10 cellular contexts compared by ENCODE assay signal in genomic region chr11:66567787-66568123, GRCh38. TPM values are rescaled to one million over a fixed set of nuclear protein-coding genes. Genes with fewer than 3 reads are reported as not detected.
DNase-seq lines count a peak whose midpoint lies in the region; ATAC-seq, FAIRE-seq and TF ChIP-seq lines count a peak whose summit lies in the region.
"Had no signal": no experiment of that assay in that cellular context is flagged by ENCODE, and none has a peak within 500 bp of the region (broad histone marks: within the 10 kb centered on the region; RNA-seq: fewer than 3 reads in every experiment).

No MANE protein-coding gene starts in this region.

- intact Hi-C loops in activated CD4-positive, alpha-beta T cell treated with anti-CD3 and anti-CD28 coated beads, Interleukin-2, amount 10 ng/mL, durations not matched to agents 24 days and 14 days (cut with micrococcal nuclease) = no loop called here
- intact Hi-C loops in ascending aorta (cut with DNase I) = loop anchor here (1.0 kb wide), 1 partner anchor 21 kb away; the partner anchor contains the start of genes ACTN3 and ZDHHC24
- intact Hi-C loops in testis (cut with DNase I; ENCODE audit: low total_unique reads) = no loop called here

- H3K4me3 ChIP-seq in ascending aorta = peak overlapping the region; percentile 63 to 70
- H3K4me3 ChIP-seq in keratinocyte (ENCODE audit: control insufficient read depth in 2 of 3, extremely low read depth in 1 of 3, insufficient read depth in 2 of 3, low read depth in 1 of 3, low read length in 3 of 3) = peak overlapping the region; percentile 4 to 71 (median 65)
- peak overlapping the region; percentile 60 to 66 for H3K4me3 ChIP-seq in testis
- H3K4me3 ChIP-seq: BLaER1 had no signal

- H3K9ac ChIP-seq in keratinocyte (ENCODE audit: control insufficient read depth, extremely low read depth, insufficient read depth, low read length) = no peak overlapping the region
- H3K9ac ChIP-seq: BLaER1 had no signal

- no peak for TF ChIP-seq POLR2A in testis (IDR thresholded peaks at IDR 0.05)

- FAIRE-seq in keratinocyte (lab: Jason Lieb, UNC) = no peak

- peaks cover 3 to 5% of the 10 kb centered on the region in 2 donors for H3K4me1 ChIP-seq in ascending aorta
- H3K4me1 ChIP-seq in keratinocyte (ENCODE audit: control insufficient read depth, extremely low read depth, insufficient read depth, low read length) = peaks cover 5% of the 10 kb centered on the region
- H3K4me1 ChIP-seq in testis = no peaks in the 10 kb centered on the region

- no peaks in the 10 kb centered on the region for H3K9me3 ChIP-seq in ascending aorta
- no peaks in the 10 kb centered on the region for H3K9me3 ChIP-seq in keratinocyte (ENCODE audit: control insufficient read depth, low read depth, low read length)
- H3K9me3 ChIP-seq in testis = no peaks in the 10 kb centered on the region

- no peak for DNase-seq in activated CD4-positive, alpha-beta T cell treated with anti-CD3 and anti-CD28 coated beads, Interleukin-2, amount 10 ng/mL, durations not matched to agents 24 days and 14 days
- DNase-seq in activated CD4-positive, alpha-beta T cell treated with anti-CD3 and anti-CD28 coated beads for 4 hours = no peak
- DNase-seq in ascending aorta (ENCODE audit: low spot score in 2 of 2) (no peak), keratinocyte (ENCODE audit: low read depth, low spot score) (no peak), testis (no peak), NCI-H1694 (lab: John Stamatoyannopoulos, UW) (no peak), T1000 (lab: John Stamatoyannopoulos, UW) (no peak)
- DNase-seq: NCI-H524 treated with DMSO at 0.1 percent for 48 hours had no signal

- no peaks in the 10 kb centered on the region for H4K20me1 ChIP-seq in keratinocyte (ENCODE audit: control insufficient read depth, extremely low read depth, insufficient read depth, low read length)
- H4K20me1 ChIP-seq: BLaER1 had no signal

- H3K4me3 Mint-ChIP-seq in activated CD4-positive, alpha-beta T cell treated with anti-CD3 and anti-CD28 coated beads, Interleukin-2, amount 10 ng/mL, durations not matched to agents 24 days and 14 days = peak overlapping the region; percentile 75

- H3K79me2 ChIP-seq in keratinocyte (ENCODE audit: control insufficient read depth, insufficient read depth, low read length) = no peaks in the 10 kb centered on the region

- peak overlapping the region; percentile 91 for H3K4me2 ChIP-seq in keratinocyte (ENCODE audit: control insufficient read depth, extremely low read depth, insufficient read depth, low read depth, low read length)
- H3K4me2 ChIP-seq: BLaER1 had no signal

- ATAC-seq in HG02623 (IDR thresholded peaks at IDR 0.05; ENCODE audit: unreplicated experiment) = no peak

- dilution Hi-C loops in keratinocyte (cut with MboI; ENCODE audit: extremely low pct_ligation_motif_present, low sequenced_read_pairs) = no loop called here

- no peak overlapping the region for H2AFZ ChIP-seq in keratinocyte (ENCODE audit: control insufficient read depth, low read length)

- peaks cover 0 to 5% of the 10 kb centered on the region in 2 donors for H3K36me3 ChIP-seq in ascending aorta
- H3K36me3 ChIP-seq in keratinocyte (ENCODE audit: control insufficient read depth in 2 of 2, extremely low read depth in 1 of 2, insufficient read depth in 2 of 2, low read length in 2 of 2) = no peaks in the 10 kb centered on the region
- no peaks in the 10 kb centered on the region for H3K36me3 ChIP-seq in testis (ENCODE audit: low read depth, missing control alignments)
- H3K36me3 ChIP-seq: BLaER1 had no signal

- peaks cover 30% of the 10 kb centered on the region for H3K27me3 Mint-ChIP-seq in activated CD4-positive, alpha-beta T cell treated with anti-CD3 and anti-CD28 coated beads, Interleukin-2, amount 10 ng/mL, durations not matched to agents 24 days and 14 days

- H3K27ac ChIP-seq in ascending aorta = peak overlapping the region in 1 of 2 donors; percentile 46
- H3K27ac ChIP-seq in keratinocyte (ENCODE audit: control insufficient read depth, insufficient read depth, low read length) = no peak overlapping the region
- H3K27ac ChIP-seq in testis = peak overlapping the region in 1 of 2 donors; percentile 61
- H3K27ac ChIP-seq: BLaER1 had no signal

- H3K9me3 Mint-ChIP-seq in activated CD4-positive, alpha-beta T cell treated with anti-CD3 and anti-CD28 coated beads, Interleukin-2, amount 10 ng/mL, durations not matched to agents 24 days and 14 days = no peaks in the 10 kb centered on the region

- TF ChIP-seq CTCF in ascending aorta (IDR thresholded peaks at IDR 0.05) (no peak), keratinocyte (optimal IDR thresholded peaks at IDR 0.05 in 1 of 3, IDR thresholded peaks at IDR 0.05 in 1 of 3, conservative IDR thresholded peaks at IDR 0.05 in 1 of 3; ENCODE audit: extremely low read depth in 1 of 3, insufficient read depth in 2 of 3, low read length in 3 of 3) (no peak), testis (IDR thresholded peaks at IDR 0.05) (no peak)

- H3K36me3 Mint-ChIP-seq in activated CD4-positive, alpha-beta T cell treated with anti-CD3 and anti-CD28 coated beads, Interleukin-2, amount 10 ng/mL, durations not matched to agents 24 days and 14 days (ENCODE audit: low read depth) = no peaks in the 10 kb centered on the region

- no peaks in the 10 kb centered on the region for H3K9me1 ChIP-seq in keratinocyte (ENCODE audit: control insufficient read depth, extremely low read depth, insufficient read depth, low read length)

- WGBS in testis, 2 donors = 25 to 80% methylated on average over 3 to 15 of the region's 15 CpGs

- H3K27me3 ChIP-seq in ascending aorta (no peaks in the 10 kb centered on the region), keratinocyte (ENCODE audit: control insufficient read depth, extremely low read depth, insufficient read depth, low read length) (peaks cover 8% of the 10 kb centered on the region), testis (no peaks in the 10 kb centered on the region)

- peaks cover 5% of the 10 kb centered on the region for H3K4me1 Mint-ChIP-seq in activated CD4-positive, alpha-beta T cell treated with anti-CD3 and anti-CD28 coated beads, Interleukin-2, amount 10 ng/mL, durations not matched to agents 24 days and 14 days

- no peak overlapping the region for H3K27ac Mint-ChIP-seq in activated CD4-positive, alpha-beta T cell treated with anti-CD3 and anti-CD28 coated beads, Interleukin-2, amount 10 ng/mL, durations not matched to agents 24 days and 14 days

RNA-seq across cellular contexts. Expression of gene CTSF, which starts 0.7 kb away (rescaled TPM):
- 0.68 and 1.2 TPM in 2 replicates for total RNA-seq in activated CD4-positive, alpha-beta T cell treated with anti-CD3 and anti-CD28 coated beads, Interleukin-2, amount 10 ng/mL, durations not matched to agents 24 days and 14 days
- total RNA-seq in ascending aorta = 98.8 TPM
- polyA plus RNA-seq in keratinocyte = 3.2 to 5.8 TPM (median 3.3 TPM) in 3 replicates
- polyA plus RNA-seq in keratinocyte (2011; ENCODE audit: low read depth) = 9.9 TPM
- polyA plus RNA-seq in keratinocyte (2011; cell fraction: cytosol; rRNA removed) = 2.0 and 3.1 TPM in 2 replicates
- 9.6 and 11.1 TPM in 2 replicates for polyA plus RNA-seq in keratinocyte (2011; cell fraction: nucleus; rRNA removed)
- polyA plus RNA-seq in keratinocyte (2012; ENCODE audit: low replicate concordance) = 3.0 and 3.9 TPM in 2 replicates
- polyA minus RNA-seq in keratinocyte = 0.49 to 3.9 TPM (median 2.3 TPM) in 3 replicates
- polyA minus RNA-seq in keratinocyte (2011; cell fraction: cytosol; rRNA and poly(A)+ RNA removed) = 4.0 TPM
- polyA minus RNA-seq in keratinocyte (2011; cell fraction: nucleus; rRNA and poly(A)+ RNA removed) = 3.7 and 4.3 TPM in 2 replicates
- total RNA-seq in testis = 100 to 1,000 TPM; 125 to 164 TPM
- 242 TPM for polyA plus RNA-seq in testis (ENCODE audit: insufficient read depth, low read depth, low replicate concordance)

RNA-seq across cellular contexts. Expression of gene ACTN3, which starts 21.1 kb away (rescaled TPM):
- 0.07 TPM in 2 replicates for total RNA-seq in activated CD4-positive, alpha-beta T cell treated with anti-CD3 and anti-CD28 coated beads, Interleukin-2, amount 10 ng/mL, durations not matched to agents 24 days and 14 days
- total RNA-seq in ascending aorta (not detected), testis (1 to 10 TPM; 1.7 to 4.0 TPM)
- polyA plus RNA-seq in keratinocyte (not detected in 3 replicates), testis (ENCODE audit: insufficient read depth, low read depth, low replicate concordance) (6.8 TPM)
- 0.17 TPM for polyA plus RNA-seq in keratinocyte (2011; ENCODE audit: low read depth)
- polyA plus RNA-seq in keratinocyte (2011; cell fraction: cytosol; rRNA removed) = not detected in 2 replicates
- not detected in 2 replicates for polyA plus RNA-seq in keratinocyte (2011; cell fraction: nucleus; rRNA removed)
- polyA plus RNA-seq in keratinocyte (2012; ENCODE audit: low replicate concordance) = 0.06 TPM in 1 of 2 replicates, not detected in the other
- polyA minus RNA-seq in keratinocyte = not detected in 3 replicates
- not detected for polyA minus RNA-seq in keratinocyte (2011; cell fraction: cytosol; rRNA and poly(A)+ RNA removed)
- not detected in 2 replicates for polyA minus RNA-seq in keratinocyte (2011; cell fraction: nucleus; rRNA and poly(A)+ RNA removed)

RNA-seq across cellular contexts. Expression of gene ZDHHC24, which starts 21.9 kb away (rescaled TPM):
- 12.2 and 13.9 TPM in 2 replicates for total RNA-seq in activated CD4-positive, alpha-beta T cell treated with anti-CD3 and anti-CD28 coated beads, Interleukin-2, amount 10 ng/mL, durations not matched to agents 24 days and 14 days
- total RNA-seq in ascending aorta (18.0 TPM), testis (10 to 100 TPM; 20.7 to 23.3 TPM)
- polyA plus RNA-seq in keratinocyte (4.8 to 8.2 TPM (median 5.9 TPM) in 3 replicates), testis (ENCODE audit: insufficient read depth, low read depth, low replicate concordance) (9.2 TPM)
- polyA plus RNA-seq in keratinocyte (2011; ENCODE audit: low read depth) = 3.1 TPM
- polyA plus RNA-seq in keratinocyte (2011; cell fraction: cytosol; rRNA removed) = 4.7 and 11.7 TPM in 2 replicates
- polyA plus RNA-seq in keratinocyte (2011; cell fraction: nucleus; rRNA removed) = 7.8 and 12.0 TPM in 2 replicates
- 6.1 and 7.7 TPM in 2 replicates for polyA plus RNA-seq in keratinocyte (2012; ENCODE audit: low replicate concordance)
- 1.7 to 5.1 TPM (median 2.5 TPM) in 3 replicates for polyA minus RNA-seq in keratinocyte
- 19.8 TPM for polyA minus RNA-seq in keratinocyte (2011; cell fraction: cytosol; rRNA and poly(A)+ RNA removed)
- 6.4 and 6.6 TPM in 2 replicates for polyA minus RNA-seq in keratinocyte (2011; cell fraction: nucleus; rRNA and poly(A)+ RNA removed)

RNA-seq across cellular contexts. Expression of gene CCDC87, which starts 25.1 kb away (rescaled TPM):
- total RNA-seq in activated CD4-positive, alpha-beta T cell treated with anti-CD3 and anti-CD28 coated beads, Interleukin-2, amount 10 ng/mL, durations not matched to agents 24 days and 14 days = 0.19 and 0.21 TPM in 2 replicates
- total RNA-seq in ascending aorta (0.21 TPM), testis (10 to 100 TPM; 14.4 to 26.3 TPM)
- polyA plus RNA-seq in keratinocyte (0.04 to 0.09 TPM (median 0.07 TPM) in 3 replicates), testis (ENCODE audit: insufficient read depth, low read depth, low replicate concordance) (37.2 TPM)
- polyA plus RNA-seq in keratinocyte (2011; ENCODE audit: low read depth) = not detected
- 0.02 and 0.05 TPM in 2 replicates for polyA plus RNA-seq in keratinocyte (2011; cell fraction: cytosol; rRNA removed)
- 0.12 and 0.15 TPM in 2 replicates for polyA plus RNA-seq in keratinocyte (2011; cell fraction: nucleus; rRNA removed)
- 0.07 and 0.11 TPM in 2 replicates for polyA plus RNA-seq in keratinocyte (2012; ENCODE audit: low replicate concordance)
- 0.10 to 0.13 TPM (median 0.10 TPM) in 3 replicates for polyA minus RNA-seq in keratinocyte
- polyA minus RNA-seq in keratinocyte (2011; cell fraction: cytosol; rRNA and poly(A)+ RNA removed) = not detected
- polyA minus RNA-seq in keratinocyte (2011; cell fraction: nucleus; rRNA and poly(A)+ RNA removed) = not detected in 2 replicates

RNA-seq across cellular contexts. Expression of gene CCS, which starts 25.2 kb away (rescaled TPM):
- 28.3 and 31.4 TPM in 2 replicates for total RNA-seq in activated CD4-positive, alpha-beta T cell treated with anti-CD3 and anti-CD28 coated beads, Interleukin-2, amount 10 ng/mL, durations not matched to agents 24 days and 14 days
- total RNA-seq in ascending aorta = 50.4 TPM
- 17.6 to 22.7 TPM (median 21.3 TPM) in 3 replicates for polyA plus RNA-seq in keratinocyte
- 7.2 TPM for polyA plus RNA-seq in keratinocyte (2011; ENCODE audit: low read depth)
- polyA plus RNA-seq in keratinocyte (2011; cell fraction: cytosol; rRNA removed) = 5.1 and 12.3 TPM in 2 replicates
- 62.8 and 75.2 TPM in 2 replicates for polyA plus RNA-seq in keratinocyte (2011; cell fraction: nucleus; rRNA removed)
- 24.7 and 24.9 TPM in 2 replicates for polyA plus RNA-seq in keratinocyte (2012; ENCODE audit: low replicate concordance)
- 8.9 to 16.4 TPM (median 11.1 TPM) in 3 replicates for polyA minus RNA-seq in keratinocyte
- 17.5 TPM for polyA minus RNA-seq in keratinocyte (2011; cell fraction: cytosol; rRNA and poly(A)+ RNA removed)
- polyA minus RNA-seq in keratinocyte (2011; cell fraction: nucleus; rRNA and poly(A)+ RNA removed) = 14.7 and 16.8 TPM in 2 replicates
- total RNA-seq in testis = 10 to 100 TPM; 70.7 to 83.2 TPM
- 67.5 TPM for polyA plus RNA-seq in testis (ENCODE audit: insufficient read depth, low read depth, low replicate concordance)

Comparison
In these comparisons a context has a peak if more than half of its experiments do, and no peak if none do; other contexts are left out.
1. RNA of gene CTSF, which starts 0.7 kb away (total RNA-seq): 125 to 164 TPM in testis and 98.8 TPM in ascending aorta (single experiment); 0.68 to 1.2 TPM in activated CD4-positive, alpha-beta T cell treated with anti-CD3 and anti-CD28 coated beads, Interleukin-2, amount 10 ng/mL, durations not matched to agents 24 days and 14 days; every median in the first group is over 10 times any median in the second.
2. Peak in every context shown above with its lines, with median percentiles within 50 percentile points of each other: H3K4me3 ChIP-seq.